8 cellular contexts compared by ENCODE assay signal in the genomic region with DNA sequence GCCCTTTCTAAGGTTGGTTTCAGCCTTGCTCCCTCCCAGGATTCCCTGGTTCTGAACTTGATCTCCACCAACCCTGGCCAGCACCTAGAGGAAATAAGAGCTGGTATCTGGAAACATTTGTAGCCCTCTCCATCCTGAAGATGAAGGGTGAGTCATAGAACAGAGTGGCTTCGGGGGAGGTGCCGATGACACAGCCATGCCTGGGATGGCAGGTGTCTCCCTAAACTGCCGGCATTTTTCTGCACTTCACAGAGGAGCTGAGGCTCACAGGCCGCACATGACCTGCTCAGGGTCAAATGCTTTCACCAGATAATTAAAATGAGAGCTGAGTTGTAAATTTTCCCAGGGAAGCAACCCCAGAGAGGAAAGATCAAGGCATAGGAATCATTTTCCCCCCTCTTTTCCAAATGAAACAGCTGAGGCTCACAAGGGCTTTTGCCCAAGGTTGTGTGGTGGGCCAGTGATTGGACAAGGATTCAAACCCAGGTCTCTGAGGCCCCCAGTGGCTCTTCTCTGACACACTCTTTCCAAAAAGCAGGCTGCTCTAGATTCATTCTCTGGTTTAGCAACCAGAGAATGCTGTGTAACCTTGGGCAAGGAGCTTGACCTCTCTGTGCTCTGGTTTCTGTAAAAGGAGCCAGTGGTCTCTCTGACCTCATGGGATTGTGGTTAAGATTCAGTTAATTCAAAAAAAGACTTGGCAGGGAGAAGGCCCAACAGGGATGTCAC. TPM values are rescaled to one million over a fixed set of nuclear protein-coding genes. Genes with fewer than 3 reads are reported as not detected.
DNase-seq lines count a peak whose midpoint lies in the region; ATAC-seq lines count a peak whose summit lies in the region.

No MANE protein-coding gene starts in this region.

- DNase-seq in CD4-positive, CD25-positive, alpha-beta regulatory T cell, result no peak
- peak; percentile 9 to 13 for DNase-seq in activated T-cell treated with anti-CD3 and anti-CD28 coated beads, Interleukin-2, amount 50 U/mL, for 72 hours
- DNase-seq in stimulated activated CD4-positive, alpha-beta T cell treated with anti-CD3 and anti-CD28 coated beads, Interleukin-12 subunit alpha, Interleukin-12 subunit beta, amount 100 ng/mL, for 48 hours (ENCODE audit: low read depth in 2 of 3, low spot score in 1 of 3), result peak in 2 of 3 donors; percentile 19 to 24
- no peak for DNase-seq in HuH-7 (ENCODE audit: low spot score)

- H3K4me1 ChIP-seq in CD4-positive, CD25-positive, alpha-beta regulatory T cell (ENCODE audit: control insufficient read depth, insufficient read depth, low read length, poor library complexity, severe bottlenecking), result peaks cover 37% of the 10 kb centered on the region
- H3K4me1 ChIP-seq in iPS-20b (ENCODE audit: insufficient read depth, low read length), result peaks cover 4% of the 10 kb centered on the region

- no peaks in the 10 kb centered on the region for H3K9me3 ChIP-seq in CD4-positive, CD25-positive, alpha-beta regulatory T cell (ENCODE audit: control insufficient read depth in 2 of 2, low read length in 2 of 2)
- H3K9me3 ChIP-seq in KOPT-K1 (ENCODE audit: insufficient read depth, low read length, poor library complexity, severe bottlenecking) (no peaks in the 10 kb centered on the region), iPS-20b (ENCODE audit: insufficient read depth, low read depth, low read length) (no peaks in the 10 kb centered on the region)

- H3K4me3 ChIP-seq in CD4-positive, CD25-positive, alpha-beta regulatory T cell (ENCODE audit: low read depth, low read length), result peak overlapping the region; percentile 83
- peak overlapping the region; percentile 68 for H3K4me3 ChIP-seq in iPS-20b (ENCODE audit: low read length)

- H3K27me3 Mint-ChIP-seq in CD4-positive, CD25-positive, alpha-beta regulatory T cell, result no peaks in the 10 kb centered on the region
- no peaks in the 10 kb centered on the region for H3K27me3 Mint-ChIP-seq in activated T-cell treated with anti-CD3 and anti-CD28 coated beads, Interleukin-2, amount 50 U/mL, for 72 hours (ENCODE audit: low read depth)

- peak overlapping the region; percentile 80 to 95 (median 84) for H3K4me3 Mint-ChIP-seq in CD4-positive, CD25-positive, alpha-beta regulatory T cell
- peak overlapping the region; percentile 83 to 95 for H3K4me3 Mint-ChIP-seq in activated T-cell treated with anti-CD3 and anti-CD28 coated beads, Interleukin-2, amount 50 U/mL, for 72 hours

- ATAC-seq in CD4-positive, CD25-positive, alpha-beta regulatory T cell (ENCODE audit: low read depth in 2 of 2), result no peak
- no peak for ATAC-seq in activated T-cell treated with anti-CD3 and anti-CD28 coated beads, Interleukin-2, amount 50 U/mL, for 72 hours (replicated peaks in 1 of 2)
- ATAC-seq in HG03521 (IDR thresholded peaks at IDR 0.05; ENCODE audit: unreplicated experiment) (no peak), GM18519 (IDR thresholded peaks at IDR 0.05; ENCODE audit: low FRiP score, unreplicated experiment) (no peak)

- peaks cover 3% of the 10 kb centered on the region for H3K36me3 ChIP-seq in CD4-positive, CD25-positive, alpha-beta regulatory T cell (ENCODE audit: control insufficient read depth, insufficient read depth, low read length)
- H3K36me3 ChIP-seq in KOPT-K1 (ENCODE audit: insufficient read depth, low read length) (peaks cover 36% of the 10 kb centered on the region), iPS-20b (ENCODE audit: insufficient read depth, low read depth, low read length) (peaks cover 10% of the 10 kb centered on the region)

- peak overlapping the region; percentile 63 for H3K27ac ChIP-seq in CD4-positive, CD25-positive, alpha-beta regulatory T cell (ENCODE audit: insufficient read depth, low read length, poor library complexity, severe bottlenecking)
- peak overlapping the region; percentile 50 for H3K27ac ChIP-seq in KOPT-K1 (ENCODE audit: low read depth, low read length, poor library complexity, severe bottlenecking)
- no peak overlapping the region for H3K27ac ChIP-seq in iPS-20b (ENCODE audit: low read length)

- peaks cover 5% of the 10 kb centered on the region for H3K36me3 Mint-ChIP-seq in CD4-positive, CD25-positive, alpha-beta regulatory T cell
- peaks cover 0 to 1% of the 10 kb centered on the region in 2 donors for H3K36me3 Mint-ChIP-seq in activated T-cell treated with anti-CD3 and anti-CD28 coated beads, Interleukin-2, amount 50 U/mL, for 72 hours (ENCODE audit: insufficient read depth in 2 of 2)

- no peaks in the 10 kb centered on the region for H3K27me3 ChIP-seq in CD4-positive, CD25-positive, alpha-beta regulatory T cell (ENCODE audit: control insufficient read depth, insufficient read depth, low read length)
- peaks cover 36% of the 10 kb centered on the region for H3K27me3 ChIP-seq in iPS-20b (ENCODE audit: insufficient read depth, low read length)

- peak overlapping the region; percentile 69; the same call in 1 of the 2 replicates for H3K9ac ChIP-seq in iPS-20b (ENCODE audit: low read depth, low read length)

- H3K27ac Mint-ChIP-seq in CD4-positive, CD25-positive, alpha-beta regulatory T cell, result peak overlapping the region; percentile 51 to 78 (median 63)
- H3K27ac Mint-ChIP-seq in activated T-cell treated with anti-CD3 and anti-CD28 coated beads, Interleukin-2, amount 50 U/mL, for 72 hours, result no peak overlapping the region

- peaks cover 0 to 1% (median 0%) of the 10 kb centered on the region in 7 donors for H3K9me3 Mint-ChIP-seq in CD4-positive, CD25-positive, alpha-beta regulatory T cell
- H3K9me3 Mint-ChIP-seq in activated T-cell treated with anti-CD3 and anti-CD28 coated beads, Interleukin-2, amount 50 U/mL, for 72 hours, result no peaks in the 10 kb centered on the region

- H3K4me1 Mint-ChIP-seq in CD4-positive, CD25-positive, alpha-beta regulatory T cell, result peaks cover 0 to 35% (median 19%) of the 10 kb centered on the region in 4 donors
- peaks cover 39% of the 10 kb centered on the region for H3K4me1 Mint-ChIP-seq in activated T-cell treated with anti-CD3 and anti-CD28 coated beads, Interleukin-2, amount 50 U/mL, for 72 hours (ENCODE audit: low read depth)

RNA-seq across cellular contexts. Expression of gene SLC25A42, which starts 1.2 kb away (rescaled TPM):
- total RNA-seq in CD4-positive, CD25-positive, alpha-beta regulatory T cell, result 32.2 TPM
- polyA plus RNA-seq in CD4-positive, CD25-positive, alpha-beta regulatory T cell, result 10 to 100 TPM; 10.4 to 24.0 (median 16.2) TPM
- total RNA-seq in activated T-cell treated with anti-CD3 and anti-CD28 coated beads, Interleukin-2, amount 50 U/mL, for 72 hours, result 10 to 100 TPM; 18.2 to 27.7 TPM

RNA-seq across cellular contexts. Expression of gene ARMC6, which starts 29.2 kb away (rescaled TPM):
- 14.2 TPM for total RNA-seq in CD4-positive, CD25-positive, alpha-beta regulatory T cell
- polyA plus RNA-seq in CD4-positive, CD25-positive, alpha-beta regulatory T cell, result 10 to 100 TPM; 23.7 to 36.5 (median 31.8) TPM
- 10 to 100 TPM; 20.4 to 22.8 TPM for total RNA-seq in activated T-cell treated with anti-CD3 and anti-CD28 coated beads, Interleukin-2, amount 50 U/mL, for 72 hours

RNA-seq across cellular contexts. Expression of gene SUGP2, which starts 29.3 kb away (rescaled TPM):
- total RNA-seq in CD4-positive, CD25-positive, alpha-beta regulatory T cell, result 131 TPM
- 1 to 10 TPM; 6.2 to 9.7 (median 7.8) TPM for polyA plus RNA-seq in CD4-positive, CD25-positive, alpha-beta regulatory T cell
- total RNA-seq in activated T-cell treated with anti-CD3 and anti-CD28 coated beads, Interleukin-2, amount 50 U/mL, for 72 hours, result 100 to 1,000 TPM; 106 to 122 TPM

Comparison
In these comparisons a context has a peak if more than half of its experiments do, and no peak if none do; other contexts are left out.
1. DNase-seq: peak in activated T-cell treated with anti-CD3 and anti-CD28 coated beads, Interleukin-2, amount 50 U/mL, for 72 hours (2 of 2) and stimulated activated CD4-positive, alpha-beta T cell treated with anti-CD3 and anti-CD28 coated beads, Interleukin-12 subunit alpha, Interleukin-12 subunit beta, amount 100 ng/mL, for 48 hours (2 of 3); none in CD4-positive, CD25-positive, alpha-beta regulatory T cell (0 of 3) and HuH-7 (single experiment).